Comparison of ENCODE assay signal across 18 cellular contexts in genomic region chr7:44568771-44569560, GRCh38. TPM values are rescaled to one million over a fixed set of nuclear protein-coding genes. Genes with fewer than 3 reads are reported as not detected.
A peak's percentile ranks its signal among the peaks of the same experiment; 100 is the strongest.
DNase-seq lines count a peak whose midpoint lies in the region; ATAC-seq and TF ChIP-seq lines count a peak whose summit lies in the region.
"Had no signal": no experiment of that assay in that cellular context is flagged by ENCODE, and none has a peak within 500 bp of the region (broad histone marks: within the 10 kb centered on the region; RNA-seq: fewer than 3 reads in every experiment).

No MANE protein-coding gene starts in this region.

- peaks cover 40% of the 10 kb centered on the region for H3K36me3 Mint-ChIP-seq in central memory CD8-positive, alpha-beta T cell (ENCODE audit: insufficient read depth)

- peak; percentile 58 for DNase-seq in activated effector memory CD4-positive, alpha-beta T cell treated with anti-CD3 and anti-CD28 coated beads, Interleukin-2, amount 50 U/mL, for 16 hours
- no peak for DNase-seq in activated effector memory CD4-positive, alpha-beta T cell treated with Interleukin-2 at 50 U/mL for 16 hours
- DNase-seq in H7 = peak; percentile 10
- DNase-seq in central memory CD8-positive, alpha-beta T cell (ENCODE audit: low spot score in 2 of 2) = no peak
- no peak for DNase-seq in OCI-M1 (lab: John Stamatoyannopoulos, UW)
- no peak for DNase-seq in NCI-H2107 (lab: John Stamatoyannopoulos, UW)
- no peak for DNase-seq in EL
- DNase-seq: CD4-positive, CD25-positive, alpha-beta regulatory T cell; DMS79 treated with DMSO at 0.1 percent for 48 hours; GDM1; HCEC 1CT; MV-4-11; NCI-H1436 treated with DMSO at 0.1 percent for 48 hours; NCI-H226; NCI-H526 treated with DMSO at 0.1 percent for 48 hours; NK-92 treated with Interleukin-12 subunit alpha and Interleukin-12 subunit beta, amount 100 ng/mL, for 24 hours; PC-3 had no signal

- no peaks in the 10 kb centered on the region for H3K27me3 ChIP-seq in H7 (ENCODE audit: control insufficient read depth, insufficient read depth, low read length)
- no peaks in the 10 kb centered on the region for H3K27me3 ChIP-seq in parathyroid adenoma (ENCODE audit: control insufficient read depth, insufficient read depth, low read length)

- H3K27ac Mint-ChIP-seq in central memory CD8-positive, alpha-beta T cell (ENCODE audit: low read depth) = peak overlapping the region; percentile 16

- peaks cover 18% of the 10 kb centered on the region for H3K4me1 ChIP-seq in parathyroid adenoma

- no peak overlapping the region for H3K4me2 ChIP-seq in parathyroid adenoma (ENCODE audit: low read length)

- no peaks in the 10 kb centered on the region for H3K9me3 Mint-ChIP-seq in central memory CD8-positive, alpha-beta T cell
- H3K9me3 Mint-ChIP-seq: CD4-positive, CD25-positive, alpha-beta regulatory T cell had no signal

- H3K27me3 Mint-ChIP-seq in central memory CD8-positive, alpha-beta T cell = no peaks in the 10 kb centered on the region
- H3K27me3 Mint-ChIP-seq: CD4-positive, CD25-positive, alpha-beta regulatory T cell had no signal

- H3K4me3 ChIP-seq in H7 (ENCODE audit: insufficient read depth, low read depth, low read length) (no peak overlapping the region), parathyroid adenoma (ENCODE audit: low read depth, low read length) (no peak overlapping the region)

- no peak overlapping the region for H2AFZ ChIP-seq in parathyroid adenoma

- no peak for TF ChIP-seq CTCF in parathyroid adenoma (IDR thresholded peaks at IDR 0.05)

- ATAC-seq in central memory CD8-positive, alpha-beta T cell (replicated peaks; ENCODE audit: extremely low read depth, poor library complexity, severe bottlenecking) = no peak
- ATAC-seq: PC-3 had no signal

- H3K9me3 ChIP-seq in parathyroid adenoma (ENCODE audit: control insufficient read depth, low read length) = no peaks in the 10 kb centered on the region

- no peak overlapping the region for H3K9ac ChIP-seq in parathyroid adenoma

- H3K36me3 ChIP-seq in H7 (replicated peaks; ENCODE audit: control insufficient read depth, insufficient read depth, low read length) = peaks cover 65% of the 10 kb centered on the region
- H3K36me3 ChIP-seq in parathyroid adenoma (ENCODE audit: control insufficient read depth, insufficient read depth, low read length) = no peaks in the 10 kb centered on the region

- H3K4me3 Mint-ChIP-seq in central memory CD8-positive, alpha-beta T cell = no peak overlapping the region

- peaks cover 38% of the 10 kb centered on the region for H3K4me1 Mint-ChIP-seq in central memory CD8-positive, alpha-beta T cell

- peak overlapping the region; percentile 46 for H3K27ac ChIP-seq in parathyroid adenoma

- peaks cover 10% of the 10 kb centered on the region for H3K79me2 ChIP-seq in parathyroid adenoma

RNA-seq across cellular contexts. Expression of gene DDX56, which starts 4.7 kb away (rescaled TPM):
- total RNA-seq in H7 (2014; rRNA removed; shearing (Covaris generic)) = 81.2 and 93.4 TPM in 2 replicates

RNA-seq across cellular contexts. Expression of gene TMED4, which starts 13.1 kb away (rescaled TPM):
- total RNA-seq in H7 (2014; rRNA removed; shearing (Covaris generic)) = 94.4 and 114 TPM in 2 replicates

RNA-seq across cellular contexts. Expression of gene NPC1L1, which starts 27.8 kb away (rescaled TPM):
- total RNA-seq in H7 (2014; rRNA removed; shearing (Covaris generic)) = not detected in 2 replicates

RNA-seq across cellular contexts. Expression of gene OGDH, which starts 37.5 kb away (rescaled TPM):
- total RNA-seq in H7 (2014; rRNA removed; shearing (Covaris generic)) = 63.1 and 71.3 TPM in 2 replicates

Comparison
In these comparisons a context has a peak if more than half of its experiments do, and no peak if none do; other contexts are left out.
1. DNase-seq: peak in activated effector memory CD4-positive, alpha-beta T cell treated with anti-CD3 and anti-CD28 coated beads, Interleukin-2, amount 50 U/mL, for 16 hours (single experiment) and H7 (single experiment); none in activated effector memory CD4-positive, alpha-beta T cell treated with Interleukin-2 at 50 U/mL for 16 hours (single experiment), central memory CD8-positive, alpha-beta T cell (0 of 2), OCI-M1 (single experiment), NCI-H2107 (single experiment) and EL (single experiment).